ENCODE assay signal across 8 cellular contexts in genomic region chr19:14405758-14406644, GRCh38. TPM values are rescaled to one million over a fixed set of nuclear protein-coding genes. Genes with fewer than 3 reads are reported as not detected.
DNase-seq lines count a peak whose midpoint lies in the region; ATAC-seq and TF ChIP-seq lines count a peak whose summit lies in the region.

No MANE protein-coding gene starts in this region.

- H3K27me3 ChIP-seq in MM.1S (replicated peaks; ENCODE audit: insufficient read depth, low read length) (peaks cover 4% of the 10 kb centered on the region; the same call in 1 of the 2 replicates), cardiac muscle cell (no peaks in the 10 kb centered on the region), trophoblast cell (ENCODE audit: insufficient read depth, low read length) (no peaks in the 10 kb centered on the region), tibial artery (no peaks in the 10 kb centered on the region)

- no peaks in the 10 kb centered on the region for H3K9me2 ChIP-seq in MM.1S (replicated peaks; ENCODE audit: insufficient read depth, low read length)

- POLR2A ChIA-PET in activated naive CD8-positive, alpha-beta T cell treated with anti-CD3 and anti-CD28 coated beads, Interleukin-2, amount 10 ng/mL, durations not matched to agents 7 days and 5 days (lab: Charles Lee) = interaction anchor here (0.6 to 13.1 kb wide), 16 partner anchors 9 to 269 kb away, joined by 3 to 250 read pairs (median 6); partner anchors contain the start of genes ADGRE5, DDX39A and DNAJB1

- H3K36me3 Mint-ChIP-seq in activated naive CD8-positive, alpha-beta T cell treated with anti-CD3 and anti-CD28 coated beads, Interleukin-2, amount 10 ng/mL, durations not matched to agents 7 days and 5 days = peaks cover 45% of the 10 kb centered on the region

- H3K4ac ChIP-seq in trophoblast cell (ENCODE audit: low read depth, low read length) = no peak overlapping the region

- H2AK5ac ChIP-seq in trophoblast cell (ENCODE audit: low read length) = peak overlapping the region; percentile 31

- H3K27me3 Mint-ChIP-seq in activated naive CD8-positive, alpha-beta T cell treated with anti-CD3 and anti-CD28 coated beads, Interleukin-2, amount 10 ng/mL, durations not matched to agents 7 days and 5 days = no peaks in the 10 kb centered on the region

- H2AFZ ChIP-seq in MM.1S (ENCODE audit: low read length) = no peak overlapping the region
- peak overlapping the region; percentile 61 for H2AFZ ChIP-seq in trophoblast cell (ENCODE audit: insufficient read depth, low read length, poor library complexity)

- no peak overlapping the region for H2BK5ac ChIP-seq in trophoblast cell (ENCODE audit: low read depth, low read length, poor library complexity)

- peak overlapping the region; percentile 72 for H4K12ac ChIP-seq in trophoblast cell (ENCODE audit: low read depth, low read length)

- H3K4me2 ChIP-seq in MM.1S (ENCODE audit: low read depth, low read length) (peak overlapping the region; percentile 32; the same call in 1 of the 2 replicates), trophoblast cell (ENCODE audit: low read length) (peak overlapping the region; percentile 55)

- peak; percentile 58 for TF ChIP-seq CTCF in MM.1S (IDR thresholded peaks at IDR 0.05; ENCODE audit: low read length)
- TF ChIP-seq CTCF in cardiac muscle cell (IDR thresholded peaks at IDR 0.05; ENCODE audit: low read depth, low read length) = peak; percentile 48
- peak; percentile 88 to 96 for TF ChIP-seq CTCF in tibial artery (IDR thresholded peaks at IDR 0.05)

- peak; percentile 50 for ATAC-seq in GM21737 (IDR thresholded peaks at IDR 0.05; ENCODE audit: unreplicated experiment)
- peak; percentile 66 for ATAC-seq in activated naive CD8-positive, alpha-beta T cell treated with anti-CD3 and anti-CD28 coated beads, Interleukin-2, amount 10 ng/mL, durations not matched to agents 7 days and 5 days (ENCODE audit: low read depth)

- H3K9ac ChIP-seq in MM.1S (ENCODE audit: low read length) (no peak overlapping the region), trophoblast cell (ENCODE audit: low read length) (no peak overlapping the region)

- H3K4me3 ChIP-seq in MM.1S (ENCODE audit: low read length) (peak overlapping the region; percentile 36; the same call in 1 of the 2 replicates), cardiac muscle cell (no peak overlapping the region), trophoblast cell (ENCODE audit: low read depth, low read length) (peak overlapping the region; percentile 18), tibial artery (peak overlapping the region in 1 of 2 donors; percentile 30)

- peak overlapping the region; percentile 71 for H4K8ac ChIP-seq in trophoblast cell (ENCODE audit: low read depth, low read length)

- H3K27ac Mint-ChIP-seq in activated naive CD8-positive, alpha-beta T cell treated with anti-CD3 and anti-CD28 coated beads, Interleukin-2, amount 10 ng/mL, durations not matched to agents 7 days and 5 days = peak overlapping the region; percentile 72

- intact Hi-C loops in tibial artery (cut with DNase I; ENCODE audit: low total_unique reads) = loop anchor here (2.0 to 10.0 kb wide), 2 partner anchors 45 to 261 kb away; no protein-coding TSS in a partner anchor

- H3K18ac ChIP-seq in trophoblast cell (ENCODE audit: low read length) = no peak overlapping the region

- no peaks in the 10 kb centered on the region for H3K79me1 ChIP-seq in trophoblast cell (ENCODE audit: low read length)

- no peak overlapping the region for H3K4me3 Mint-ChIP-seq in activated naive CD8-positive, alpha-beta T cell treated with anti-CD3 and anti-CD28 coated beads, Interleukin-2, amount 10 ng/mL, durations not matched to agents 7 days and 5 days

- H2BK120ac ChIP-seq in trophoblast cell (ENCODE audit: insufficient read depth, low read length, poor library complexity) = no peak overlapping the region

- H3K36me3 ChIP-seq in MM.1S (replicated peaks; ENCODE audit: insufficient read depth, low read length) = peaks cover 15% of the 10 kb centered on the region
- peaks cover 29% of the 10 kb centered on the region for H3K36me3 ChIP-seq in cardiac muscle cell
- peaks cover 44% of the 10 kb centered on the region in 2 experiments for H3K36me3 ChIP-seq in trophoblast cell (ENCODE audit: control insufficient read depth in 1 of 2, insufficient read depth in 2 of 2, low read length in 2 of 2)
- peaks cover 81 to 99% (median 92%) of the 10 kb centered on the region in 3 donors for H3K36me3 ChIP-seq in tibial artery

- H4K91ac ChIP-seq in trophoblast cell (ENCODE audit: low read depth, low read length) = peak overlapping the region; percentile 37

- H2BK12ac ChIP-seq in trophoblast cell (ENCODE audit: low read length) = no peak overlapping the region

- DNase-seq in DMS114 treated with DMSO at 0.1 percent for 48 hours (lab: John Stamatoyannopoulos, UW; ENCODE audit: unreplicated experiment) = peak; percentile 22
- DNase-seq in MM.1S = peak; percentile 79
- DNase-seq in SKM-1 (lab: John Stamatoyannopoulos, UW; ENCODE audit: unreplicated experiment) = peak; percentile 52
- DNase-seq in activated naive CD8-positive, alpha-beta T cell treated with anti-CD3 and anti-CD28 coated beads, Interleukin-2, amount 10 ng/mL, durations not matched to agents 7 days and 5 days = peak; percentile 97
- peak; percentile 95 to 97 for DNase-seq in cardiac muscle cell (ENCODE audit: low read depth in 1 of 2, low spot score in 1 of 2)
- peak; percentile 80 to 85 for DNase-seq in trophoblast cell
- DNase-seq in tibial artery = peak; percentile 73 to 91

- no CpG with 5 or more reads among the region's 61 CpGs for WGBS in trophoblast cell (ENCODE audit: extremely low coverage, insufficient coverage, insufficient read length)

- no peaks in the 10 kb centered on the region for H3K9me3 ChIP-seq in MM.1S (replicated peaks; ENCODE audit: insufficient read depth, low read length)
- no peaks in the 10 kb centered on the region for H3K9me3 ChIP-seq in cardiac muscle cell (ENCODE audit: low read depth)
- H3K9me3 ChIP-seq in trophoblast cell (ENCODE audit: insufficient read depth, low read depth, low read length) = no peaks in the 10 kb centered on the region
- H3K9me3 ChIP-seq in tibial artery = no peaks in the 10 kb centered on the region

- peaks cover 15% of the 10 kb centered on the region for H4K20me1 ChIP-seq in MM.1S (ENCODE audit: insufficient read depth, low read length)

- H3F3A ChIP-seq in MM.1S (ENCODE audit: insufficient read depth, low read length) = peaks cover 28% of the 10 kb centered on the region

- H3K4me1 ChIP-seq in MM.1S (ENCODE audit: low read length) (no peaks in the 10 kb centered on the region), cardiac muscle cell (ENCODE audit: low read depth) (no peaks in the 10 kb centered on the region), trophoblast cell (ENCODE audit: control insufficient read depth in 1 of 2, insufficient read depth in 2 of 2, low read length in 2 of 2) (peaks cover 0 to 3% of the 10 kb centered on the region in 2 experiments), tibial artery (peaks cover 0 to 26% (median 5%) of the 10 kb centered on the region in 4 donors)

- H3K27ac ChIP-seq in MM.1S (ENCODE audit: low read length) (no peak overlapping the region), cardiac muscle cell (peak overlapping the region; percentile 57), trophoblast cell (ENCODE audit: low read depth, low read length) (no peak overlapping the region), tibial artery (peak overlapping the region; percentile 66 to 67)

- H3K9me3 Mint-ChIP-seq in activated naive CD8-positive, alpha-beta T cell treated with anti-CD3 and anti-CD28 coated beads, Interleukin-2, amount 10 ng/mL, durations not matched to agents 7 days and 5 days = no peaks in the 10 kb centered on the region

- H3K79me2 ChIP-seq in MM.1S (ENCODE audit: low read length) (peaks cover 10% of the 10 kb centered on the region), trophoblast cell (ENCODE audit: control insufficient read depth, insufficient read depth, low read length, poor library complexity) (no peaks in the 10 kb centered on the region)

- peak overlapping the region; percentile 26 for H3K14ac ChIP-seq in trophoblast cell (ENCODE audit: low read length)

- no peak overlapping the region for H3K23ac ChIP-seq in trophoblast cell (ENCODE audit: low read length)

- H3K4me1 Mint-ChIP-seq in activated naive CD8-positive, alpha-beta T cell treated with anti-CD3 and anti-CD28 coated beads, Interleukin-2, amount 10 ng/mL, durations not matched to agents 7 days and 5 days = peaks cover 12% of the 10 kb centered on the region

RNA-seq across cellular contexts. Expression of gene DDX39A, which starts 13.1 kb away (rescaled TPM):
- 100 to 1,000 TPM; 192 to 202 TPM for total RNA-seq in activated naive CD8-positive, alpha-beta T cell treated with anti-CD3 and anti-CD28 coated beads, Interleukin-2, amount 10 ng/mL, durations not matched to agents 7 days and 5 days
- total RNA-seq in cardiac muscle cell = 49.9 and 73.3 TPM in 2 replicates
- polyA plus RNA-seq in cardiac muscle cell = 77.0 and 87.7 TPM in 2 replicates
- polyA plus RNA-seq in trophoblast cell (2013) = 80.7 and 85.8 TPM in 2 replicates

RNA-seq across cellular contexts. Expression of gene ADGRE5, which starts 24.8 kb away (rescaled TPM):
- 100 to 1,000 TPM; 304 to 315 TPM for total RNA-seq in activated naive CD8-positive, alpha-beta T cell treated with anti-CD3 and anti-CD28 coated beads, Interleukin-2, amount 10 ng/mL, durations not matched to agents 7 days and 5 days
- total RNA-seq in cardiac muscle cell = 2.2 and 7.1 TPM in 2 replicates
- 4.6 and 5.0 TPM in 2 replicates for polyA plus RNA-seq in cardiac muscle cell
- polyA plus RNA-seq in trophoblast cell (2013) = 6.7 and 7.6 TPM in 2 replicates

RNA-seq across cellular contexts. Expression of gene PKN1, which starts 27.1 kb away (rescaled TPM):
- 100 to 1,000 TPM; 244 to 265 TPM for total RNA-seq in activated naive CD8-positive, alpha-beta T cell treated with anti-CD3 and anti-CD28 coated beads, Interleukin-2, amount 10 ng/mL, durations not matched to agents 7 days and 5 days
- total RNA-seq in cardiac muscle cell = 123 and 147 TPM in 2 replicates
- 109 and 132 TPM in 2 replicates for polyA plus RNA-seq in cardiac muscle cell
- polyA plus RNA-seq in trophoblast cell (2013) = 20.5 and 22.9 TPM in 2 replicates

Comparison
In these comparisons a context has a peak if more than half of its experiments do, and no peak if none do; other contexts are left out.
1. DNase-seq: peak in every context shown above with its lines; median percentile 97 in activated naive CD8-positive, alpha-beta T cell treated with anti-CD3 and anti-CD28 coated beads, Interleukin-2, amount 10 ng/mL, durations not matched to agents 7 days and 5 days; 96 in cardiac muscle cell; 82 in trophoblast cell; 82 in tibial artery; 79 in MM.1S; 52 in SKM-1; 22 in DMS114 treated with DMSO at 0.1 percent for 48 hours.
2. H3K27ac ChIP-seq: peak in cardiac muscle cell (single experiment) and tibial artery (2 of 2); none in MM.1S (single experiment) and trophoblast cell (single experiment).
3. RNA of gene ADGRE5, which starts 24.8 kb away (total RNA-seq): 304 to 315 TPM in activated naive CD8-positive, alpha-beta T cell treated with anti-CD3 and anti-CD28 coated beads, Interleukin-2, amount 10 ng/mL, durations not matched to agents 7 days and 5 days; 2.2 to 7.1 TPM in cardiac muscle cell; every median in the first group is over 10 times any median in the second.
4. Peak in every context shown above with its lines, with median percentiles within 50 percentile points of each other: CTCF ChIP-seq.